ENCODE assay signal across 1 cellular context in the genomic region with DNA sequence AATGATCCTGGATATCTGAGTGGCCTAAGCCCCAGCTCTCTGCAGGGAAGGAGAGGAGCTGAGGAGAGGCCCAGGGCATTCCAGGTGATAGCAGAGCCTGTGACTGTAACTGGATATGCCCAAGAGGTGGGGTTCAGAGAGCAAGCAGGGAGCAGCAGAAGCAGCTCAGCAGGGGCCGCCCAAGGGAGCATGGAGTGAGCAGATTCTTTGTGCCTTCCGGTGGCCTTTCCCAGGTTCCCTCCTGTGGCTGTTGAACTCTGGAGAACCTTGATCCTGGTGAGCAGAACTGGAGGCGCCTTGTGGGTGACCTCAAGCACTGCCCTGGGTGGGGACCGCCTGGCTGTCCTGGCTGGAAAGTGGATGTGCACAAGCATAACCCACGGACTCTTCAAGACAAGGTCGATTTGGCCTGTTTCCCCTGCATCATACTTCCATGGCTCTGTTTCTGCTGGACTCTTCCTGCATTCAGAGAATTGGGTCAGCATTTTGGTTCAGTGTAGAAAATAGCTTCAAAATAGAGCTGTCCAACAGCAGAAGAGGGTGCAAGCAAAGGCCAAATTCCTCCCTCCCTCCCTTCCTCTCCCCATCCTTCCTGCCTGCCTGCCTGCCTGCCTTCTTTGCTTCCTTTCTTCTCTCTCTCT.
TF ChIP-seq lines count a peak whose summit lies in the region.

No MANE protein-coding gene starts in this region.

TF ChIP-seq in HEK293, 187 proteins besides CTCF, POLR2A, EP300 and RAD21 (continued from another document):
- TF ChIP-seq, protein P1, sequence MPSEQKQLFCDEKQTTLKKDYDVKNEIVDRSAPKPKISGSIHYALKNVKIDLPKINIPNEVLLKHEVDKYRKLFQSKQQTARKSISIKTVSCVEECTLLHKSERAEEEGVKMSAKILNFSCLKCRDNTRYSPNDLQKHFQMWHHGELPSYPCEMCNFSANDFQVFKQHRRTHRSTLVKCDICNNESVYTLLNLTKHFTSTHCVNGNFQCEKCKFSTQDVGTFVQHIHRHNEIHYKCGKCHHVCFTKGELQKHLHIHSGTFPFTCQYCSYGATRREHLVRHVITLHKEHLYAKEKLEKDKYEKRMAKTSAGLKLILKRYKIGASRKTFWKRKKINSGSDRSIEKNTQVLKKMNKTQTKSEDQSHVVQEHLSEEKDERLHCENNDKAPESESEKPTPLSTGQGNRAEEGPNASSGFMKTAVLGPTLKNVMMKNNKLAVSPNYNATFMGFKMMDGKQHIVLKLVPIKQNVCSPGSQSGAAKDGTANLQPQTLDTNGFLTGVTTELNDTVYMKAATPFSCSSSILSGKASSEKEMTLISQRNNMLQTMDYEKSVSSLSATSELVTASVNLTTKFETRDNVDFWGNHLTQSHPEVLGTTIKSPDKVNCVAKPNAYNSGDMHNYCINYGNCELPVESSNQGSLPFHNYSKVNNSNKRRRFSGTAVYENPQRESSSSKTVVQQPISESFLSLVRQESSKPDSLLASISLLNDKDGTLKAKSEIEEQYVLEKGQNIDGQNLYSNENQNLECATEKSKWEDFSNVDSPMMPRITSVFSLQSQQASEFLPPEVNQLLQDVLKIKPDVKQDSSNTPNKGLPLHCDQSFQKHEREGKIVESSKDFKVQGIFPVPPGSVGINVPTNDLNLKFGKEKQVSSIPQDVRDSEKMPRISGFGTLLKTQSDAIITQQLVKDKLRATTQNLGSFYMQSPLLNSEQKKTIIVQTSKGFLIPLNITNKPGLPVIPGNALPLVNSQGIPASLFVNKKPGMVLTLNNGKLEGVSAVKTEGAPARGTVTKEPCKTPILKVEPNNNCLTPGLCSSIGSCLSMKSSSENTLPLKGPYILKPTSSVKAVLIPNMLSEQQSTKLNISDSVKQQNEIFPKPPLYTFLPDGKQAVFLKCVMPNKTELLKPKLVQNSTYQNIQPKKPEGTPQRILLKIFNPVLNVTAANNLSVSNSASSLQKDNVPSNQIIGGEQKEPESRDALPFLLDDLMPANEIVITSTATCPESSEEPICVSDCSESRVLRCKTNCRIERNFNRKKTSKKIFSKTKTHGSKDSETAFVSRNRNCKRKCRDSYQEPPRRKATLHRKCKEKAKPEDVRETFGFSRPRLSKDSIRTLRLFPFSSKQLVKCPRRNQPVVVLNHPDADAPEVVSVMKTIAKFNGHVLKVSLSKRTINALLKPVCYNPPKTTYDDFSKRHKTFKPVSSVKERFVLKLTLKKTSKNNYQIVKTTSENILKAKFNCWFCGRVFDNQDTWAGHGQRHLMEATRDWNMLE (tag by site-specific recombination; conservative IDR thresholded peaks at IDR 0.05; ENCODE audit: low read depth), result no peak
- TF ChIP-seq ZNF561 (tag by site-specific recombination; IDR thresholded peaks at IDR 0.05; ENCODE audit: borderline replicate concordance), result no peak
- TF ChIP-seq ZNF423 (tag by site-specific recombination; IDR thresholded peaks at IDR 0.05), result peak; percentile 54; the same call in 1 of the 2 replicates
- peak; percentile 63; the same call in 1 of the 2 replicates for TF ChIP-seq KLF1 (tag by site-specific recombination; IDR thresholded peaks at IDR 0.05)
TF ChIP-seq in HEK293: peak in this region for 7.
